ENCODE assay signal across 1 cellular context in genomic region chr2:65438137-65438899, GRCh38.
TF ChIP-seq lines count a peak whose summit lies in the region.

No MANE protein-coding gene starts in this region.

TF ChIP-seq in HepG2, 621 proteins besides CTCF, POLR2A, EP300 and RAD21 (continued from another document and continues in another):
- TF ChIP-seq DRAP1 (CRISPR knock-in tag; IDR thresholded peaks at IDR 0.05) (peak; percentile 63), TSC22D2 (CRISPR knock-in tag; IDR thresholded peaks at IDR 0.05; ENCODE audit: borderline replicate concordance) (no peak), ZBTB7A (CRISPR knock-in tag; IDR thresholded peaks at IDR 0.05) (peak; percentile 71; the same call in 1 of the 2 replicates), ZFX (CRISPR knock-in tag; IDR thresholded peaks at IDR 0.05; ENCODE audit: low read depth) (peak; percentile 61; the same call in 1 of the 2 replicates), ZNF7 (CRISPR knock-in tag; IDR thresholded peaks at IDR 0.05) (no peak), ZNF333 (CRISPR knock-in tag; IDR thresholded peaks at IDR 0.05; ENCODE audit: borderline replicate concordance) (no peak), ZNF362 (CRISPR knock-in tag; IDR thresholded peaks at IDR 0.05; ENCODE audit: borderline replicate concordance) (no peak), ZNF552 (CRISPR knock-in tag; IDR thresholded peaks at IDR 0.05; ENCODE audit: borderline replicate concordance) (no peak), ATF5 (CRISPR knock-in tag; IDR thresholded peaks at IDR 0.05; ENCODE audit: low read depth) (no peak), ZNF251 (CRISPR knock-in tag; IDR thresholded peaks at IDR 0.05) (no peak), YY1 (IDR thresholded peaks at IDR 0.05; ENCODE audit: insufficient read depth, insufficient replicate concordance, low read depth, low read length) (peak; percentile 19), KDM5A (IDR thresholded peaks at IDR 0.05; ENCODE audit: borderline replicate concordance, low read length) (0 out of 2 replicates have a peak, but pooled peaks have one; percentile 30), AHDC1 (CRISPR knock-in tag; IDR thresholded peaks at IDR 0.05; ENCODE audit: borderline replicate concordance) (no peak), ZNF446 (CRISPR knock-in tag; IDR thresholded peaks at IDR 0.05) (no peak), ZNF235 (CRISPR knock-in tag; IDR thresholded peaks at IDR 0.05; ENCODE audit: borderline replicate concordance) (no peak), KLF9 (CRISPR knock-in tag; IDR thresholded peaks at IDR 0.05; ENCODE audit: low read depth) (no peak), TOE1 (CRISPR knock-in tag; IDR thresholded peaks at IDR 0.05) (no peak), ZNF350 (CRISPR knock-in tag; IDR thresholded peaks at IDR 0.05; ENCODE audit: borderline replicate concordance, low read depth) (peak; percentile 52; the same call in 1 of the 2 replicates), AFF4 (CRISPR knock-in tag; IDR thresholded peaks at IDR 0.05) (no peak), ADNP (CRISPR knock-in tag; IDR thresholded peaks at IDR 0.05) (no peak), HINFP (CRISPR knock-in tag; IDR thresholded peaks at IDR 0.05; ENCODE audit: low read depth) (no peak), NR2F2 (IDR thresholded peaks at IDR 0.05; ENCODE audit: borderline replicate concordance, low read depth) (peak; percentile 49; the same call in 1 of the 2 replicates), ZNF143 (CRISPR knock-in tag; IDR thresholded peaks at IDR 0.05) (peak; percentile 75), HMG20A (CRISPR knock-in tag; IDR thresholded peaks at IDR 0.05; ENCODE audit: borderline replicate concordance) (peak; percentile 27; the same call in 1 of the 2 replicates), ZNF292 (CRISPR knock-in tag; IDR thresholded peaks at IDR 0.05; ENCODE audit: borderline replicate concordance, low read depth) (peak; percentile 73; the same call in 1 of the 2 replicates), ZKSCAN5 (CRISPR knock-in tag; IDR thresholded peaks at IDR 0.05) (0 out of 2 replicates have a peak, but pooled peaks have one; percentile 24), ZNF318 (CRISPR knock-in tag; IDR thresholded peaks at IDR 0.05) (no peak), ZNF414 (CRISPR knock-in tag; IDR thresholded peaks at IDR 0.05) (no peak), ATM (IDR thresholded peaks at IDR 0.05; ENCODE audit: borderline replicate concordance) (no peak), SIN3A (IDR thresholded peaks at IDR 0.05; ENCODE audit: borderline replicate concordance, low read depth, low read length) (peak; percentile 64; the same call in 1 of the 2 replicates), SOX13 (IDR thresholded peaks at IDR 0.05) (peak; percentile 5; the same call in 1 of the 2 replicates), SOX13 (CRISPR knock-in tag; conservative IDR thresholded peaks at IDR 0.05 in 1 of 2, IDR thresholded peaks at IDR 0.05 in 1 of 2) (peak in 1 of 2 experiments; percentile 15; a peak in 1 of 4 replicates), GFI1 (CRISPR knock-in tag; IDR thresholded peaks at IDR 0.05; ENCODE audit: borderline replicate concordance) (no peak), ZNF777 (CRISPR knock-in tag; IDR thresholded peaks at IDR 0.05) (no peak)
